16 cellular contexts compared by ENCODE assay signal in genomic region chr2:177315303-177315887, GRCh38. TPM values are rescaled to one million over a fixed set of nuclear protein-coding genes. Genes with fewer than 3 reads are reported as not detected.
A peak's percentile ranks its signal among the peaks of the same experiment; 100 is the strongest.
DNase-seq lines count a peak whose midpoint lies in the region; ATAC-seq and TF ChIP-seq lines count a peak whose summit lies in the region.
"Had no signal": no experiment of that assay in that cellular context is flagged by ENCODE, and none has a peak within 500 bp of the region (broad histone marks: within the 10 kb centered on the region; RNA-seq: fewer than 3 reads in every experiment).

No MANE protein-coding gene starts in this region.

- H3K4me3 Mint-ChIP-seq in GM23338 (no peak overlapping the region), brain (no peak overlapping the region)
- H3K4me3 Mint-ChIP-seq: CD14-positive monocyte had no signal

- H3K27ac ChIP-seq in GM23338 (ENCODE audit: low read depth), result peak overlapping the region; percentile 5; the same call in 1 of the 2 replicates

- H2AFZ ChIP-seq in GM23338, result no peak overlapping the region

- no peaks in the 10 kb centered on the region for H3K9me2 ChIP-seq in GM23338 (ENCODE audit: insufficient read depth)

- H3K27ac Mint-ChIP-seq in GM23338, result no peak overlapping the region
- peak overlapping the region in 3 of 5 experiments; percentile 25 to 89 (median 68) for H3K27ac Mint-ChIP-seq in brain
- H3K27ac Mint-ChIP-seq: activated naive CD4-positive, alpha-beta T cell treated with anti-CD3 and anti-CD28 coated beads, Interleukin-2, amount 50 U/mL, for 72 hours had no signal

- no peaks in the 10 kb centered on the region for H3F3A ChIP-seq in GM23338 (replicated peaks; ENCODE audit: low read depth)

- H4K20me1 ChIP-seq in GM23338 (replicated peaks; ENCODE audit: insufficient read depth), result no peaks in the 10 kb centered on the region

- H3K4me1 ChIP-seq in GM23338 (ENCODE audit: insufficient read depth), result peaks cover 22% of the 10 kb centered on the region

- no peaks in the 10 kb centered on the region for H3K36me3 ChIP-seq in GM23338 (ENCODE audit: insufficient read depth)

- no peak overlapping the region for H3K4me3 ChIP-seq in GM23338
- H3K4me3 ChIP-seq: coronary artery had no signal

- H3K9me3 Mint-ChIP-seq in GM23338 (no peaks in the 10 kb centered on the region), brain (peaks cover 0 to 3% (median 0%) of the 10 kb centered on the region in 5 experiments)

- no peaks in the 10 kb centered on the region for H3K27me3 ChIP-seq in GM23338 (ENCODE audit: insufficient read depth)

- peaks cover 5% of the 10 kb centered on the region for H3K27me3 Mint-ChIP-seq in GM23338 (ENCODE audit: insufficient read depth, low read depth, poor library complexity)
- peaks cover 5% of the 10 kb centered on the region for H3K27me3 Mint-ChIP-seq in brain

- 0 out of 2 replicates have a peak overlapping the region, but pooled peaks have one; percentile 42 for H3K4me2 ChIP-seq in GM23338

- no peak for TF ChIP-seq CTCF in GM23338 (conservative IDR thresholded peaks at IDR 0.05; ENCODE audit: low read depth in 2 of 2)
- TF ChIP-seq CTCF in brain (conservative IDR thresholded peaks at IDR 0.05), result no peak

- H3K36me3 Mint-ChIP-seq in GM23338 (ENCODE audit: low read depth), result no peaks in the 10 kb centered on the region
- H3K36me3 Mint-ChIP-seq in brain, result no peaks in the 10 kb centered on the region

- H3K4me1 Mint-ChIP-seq in GM23338 (peaks cover 33% of the 10 kb centered on the region), brain (peaks cover 27% of the 10 kb centered on the region)
- H3K4me1 Mint-ChIP-seq: CD14-positive monocyte had no signal

- ATAC-seq in GM23338, result peak; percentile 95
- peak; percentile 53 for ATAC-seq in left lobe of liver
- ATAC-seq in GM18873 (IDR thresholded peaks at IDR 0.05; ENCODE audit: low FRiP score, unreplicated experiment), result no peak
- ATAC-seq in GM18511 (IDR thresholded peaks at IDR 0.05; ENCODE audit: unreplicated experiment), result no peak
- ATAC-seq: activated naive CD4-positive, alpha-beta T cell treated with anti-CD3 and anti-CD28 coated beads, Interleukin-2, amount 50 U/mL, for 72 hours had no signal

- no peaks in the 10 kb centered on the region for H3K79me2 ChIP-seq in GM23338 (replicated peaks; ENCODE audit: insufficient read depth)

- peak; percentile 39 for DNase-seq in GM23338 (ENCODE audit: low spot score)
- DNase-seq in NCI-H1105 treated with DMSO at 0.1 percent for 48 hours (lab: John Stamatoyannopoulos, UW), result peak; percentile 46
- DNase-seq in left lobe of liver (ENCODE audit: low spot score), result no peak
- DNase-seq in superior temporal gyrus (ENCODE audit: extremely low spot score), result no peak
- DNase-seq in NCI-H345 treated with DMSO at 0.1 percent for 48 hours (lab: John Stamatoyannopoulos, UW; ENCODE audit: unreplicated experiment), result no peak
- DNase-seq: activated CD4-positive, alpha-beta T cell treated with anti-CD3 and anti-CD28 coated beads for 4 hours; hippocampal formation; MV-4-11; NCI-H510A treated with DMSO at 0.1 percent for 48 hours; SHP77 treated with DMSO at 0.1 percent for 48 hours had no signal

TF ChIP-seq in GM23338, 12 proteins besides CTCF, POLR2A, EP300 and RAD21 (continues in another document):
- TF ChIP-seq, protein P1, sequence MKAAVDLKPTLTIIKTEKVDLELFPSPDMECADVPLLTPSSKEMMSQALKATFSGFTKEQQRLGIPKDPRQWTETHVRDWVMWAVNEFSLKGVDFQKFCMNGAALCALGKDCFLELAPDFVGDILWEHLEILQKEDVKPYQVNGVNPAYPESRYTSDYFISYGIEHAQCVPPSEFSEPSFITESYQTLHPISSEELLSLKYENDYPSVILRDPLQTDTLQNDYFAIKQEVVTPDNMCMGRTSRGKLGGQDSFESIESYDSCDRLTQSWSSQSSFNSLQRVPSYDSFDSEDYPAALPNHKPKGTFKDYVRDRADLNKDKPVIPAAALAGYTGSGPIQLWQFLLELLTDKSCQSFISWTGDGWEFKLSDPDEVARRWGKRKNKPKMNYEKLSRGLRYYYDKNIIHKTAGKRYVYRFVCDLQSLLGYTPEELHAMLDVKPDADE (IDR thresholded peaks at IDR 0.05), result no peak
- TF ChIP-seq, protein P2, sequence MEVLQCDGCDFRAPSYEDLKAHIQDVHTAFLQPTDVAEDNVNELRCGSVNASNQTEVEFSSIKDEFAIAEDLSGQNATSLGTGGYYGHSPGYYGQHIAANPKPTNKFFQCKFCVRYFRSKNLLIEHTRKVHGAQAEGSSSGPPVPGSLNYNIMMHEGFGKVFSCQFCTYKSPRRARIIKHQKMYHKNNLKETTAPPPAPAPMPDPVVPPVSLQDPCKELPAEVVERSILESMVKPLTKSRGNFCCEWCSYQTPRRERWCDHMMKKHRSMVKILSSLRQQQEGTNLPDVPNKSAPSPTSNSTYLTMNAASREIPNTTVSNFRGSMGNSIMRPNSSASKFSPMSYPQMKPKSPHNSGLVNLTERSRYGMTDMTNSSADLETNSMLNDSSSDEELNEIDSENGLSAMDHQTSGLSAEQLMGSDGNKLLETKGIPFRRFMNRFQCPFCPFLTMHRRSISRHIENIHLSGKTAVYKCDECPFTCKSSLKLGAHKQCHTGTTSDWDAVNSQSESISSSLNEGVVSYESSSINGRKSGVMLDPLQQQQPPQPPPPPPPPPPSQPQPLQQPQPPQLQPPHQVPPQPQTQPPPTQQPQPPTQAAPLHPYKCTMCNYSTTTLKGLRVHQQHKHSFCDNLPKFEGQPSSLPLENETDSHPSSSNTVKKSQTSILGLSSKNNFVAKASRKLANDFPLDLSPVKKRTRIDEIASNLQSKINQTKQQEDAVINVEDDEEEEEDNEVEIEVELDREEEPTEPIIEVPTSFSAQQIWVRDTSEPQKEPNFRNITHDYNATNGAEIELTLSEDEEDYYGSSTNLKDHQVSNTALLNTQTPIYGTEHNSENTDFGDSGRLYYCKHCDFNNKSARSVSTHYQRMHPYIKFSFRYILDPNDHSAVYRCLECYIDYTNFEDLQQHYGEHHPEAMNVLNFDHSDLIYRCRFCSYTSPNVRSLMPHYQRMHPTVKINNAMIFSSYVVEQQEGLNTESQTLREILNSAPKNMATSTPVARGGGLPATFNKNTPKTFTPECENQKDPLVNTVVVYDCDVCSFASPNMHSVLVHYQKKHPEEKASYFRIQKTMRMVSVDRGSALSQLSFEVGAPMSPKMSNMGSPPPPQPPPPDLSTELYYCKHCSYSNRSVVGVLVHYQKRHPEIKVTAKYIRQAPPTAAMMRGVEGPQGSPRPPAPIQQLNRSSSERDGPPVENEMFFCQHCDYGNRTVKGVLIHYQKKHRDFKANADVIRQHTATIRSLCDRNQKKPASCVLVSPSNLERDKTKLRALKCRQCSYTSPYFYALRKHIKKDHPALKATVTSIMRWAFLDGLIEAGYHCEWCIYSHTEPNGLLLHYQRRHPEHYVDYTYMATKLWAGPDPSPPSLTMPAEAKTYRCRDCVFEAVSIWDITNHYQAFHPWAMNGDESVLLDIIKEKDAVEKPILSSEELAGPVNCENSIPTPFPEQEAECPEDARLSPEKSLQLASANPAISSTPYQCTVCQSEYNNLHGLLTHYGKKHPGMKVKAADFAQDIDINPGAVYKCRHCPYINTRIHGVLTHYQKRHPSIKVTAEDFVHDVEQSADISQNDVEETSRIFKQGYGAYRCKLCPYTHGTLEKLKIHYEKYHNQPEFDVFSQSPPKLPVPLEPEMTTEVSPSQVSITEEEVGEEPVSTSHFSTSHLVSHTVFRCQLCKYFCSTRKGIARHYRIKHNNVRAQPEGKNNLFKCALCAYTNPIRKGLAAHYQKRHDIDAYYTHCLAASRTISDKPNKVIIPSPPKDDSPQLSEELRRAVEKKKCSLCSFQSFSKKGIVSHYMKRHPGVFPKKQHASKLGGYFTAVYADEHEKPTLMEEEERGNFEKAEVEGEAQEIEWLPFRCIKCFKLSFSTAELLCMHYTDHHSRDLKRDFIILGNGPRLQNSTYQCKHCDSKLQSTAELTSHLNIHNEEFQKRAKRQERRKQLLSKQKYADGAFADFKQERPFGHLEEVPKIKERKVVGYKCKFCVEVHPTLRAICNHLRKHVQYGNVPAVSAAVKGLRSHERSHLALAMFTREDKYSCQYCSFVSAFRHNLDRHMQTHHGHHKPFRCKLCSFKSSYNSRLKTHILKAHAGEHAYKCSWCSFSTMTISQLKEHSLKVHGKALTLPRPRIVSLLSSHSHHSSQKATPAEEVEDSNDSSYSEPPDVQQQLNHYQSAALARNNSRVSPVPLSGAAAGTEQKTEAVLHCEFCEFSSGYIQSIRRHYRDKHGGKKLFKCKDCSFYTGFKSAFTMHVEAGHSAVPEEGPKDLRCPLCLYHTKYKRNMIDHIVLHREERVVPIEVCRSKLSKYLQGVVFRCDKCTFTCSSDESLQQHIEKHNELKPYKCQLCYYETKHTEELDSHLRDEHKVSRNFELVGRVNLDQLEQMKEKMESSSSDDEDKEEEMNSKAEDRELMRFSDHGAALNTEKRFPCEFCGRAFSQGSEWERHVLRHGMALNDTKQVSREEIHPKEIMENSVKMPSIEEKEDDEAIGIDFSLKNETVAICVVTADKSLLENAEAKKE (CRISPR knock-in tag; IDR thresholded peaks at IDR 0.05), result no peak
- no peak for TF ChIP-seq EZH2 (IDR thresholded peaks at IDR 0.05; ENCODE audit: low read depth, unreplicated experiment)
- TF ChIP-seq STAT1 (IDR thresholded peaks at IDR 0.05; ENCODE audit: unreplicated experiment), result no peak
- no peak for TF ChIP-seq POLR2AphosphoS5 (IDR thresholded peaks at IDR 0.05; ENCODE audit: low read depth)
- TF ChIP-seq ZNF331 (CRISPR knock-in tag; IDR thresholded peaks at IDR 0.05; ENCODE audit: low read depth), result no peak
- no peak for TF ChIP-seq NANOG (IDR thresholded peaks at IDR 0.05; ENCODE audit: borderline replicate concordance)
- TF ChIP-seq ZNF114 (CRISPR knock-in tag; IDR thresholded peaks at IDR 0.05), result no peak
- TF ChIP-seq JUNB (IDR thresholded peaks at IDR 0.05; ENCODE audit: unreplicated experiment), result no peak

RNA-seq across cellular contexts. Expression of gene NFE2L2, which starts 50.9 kb away (rescaled TPM):
- 28.0 and 35.0 TPM in 2 replicates for total RNA-seq in GM23338 (2014; rRNA removed; shearing (Covaris generic))
- polyA plus RNA-seq in GM23338 (2016; fragmentation: Nextera tagmentation; extraction: Ambion mirVana) (37.8 and 39.1 TPM in 2 replicates), brain (ENCODE audit: insufficient read depth, low read depth, low replicate concordance) (30.1 TPM)
- total RNA-seq in left lobe of liver, result 29.2 TPM

Comparison
In these comparisons a context has a peak if more than half of its experiments do, and no peak if none do; other contexts are left out.
1. ATAC-seq: peak in GM23338 (single experiment) and left lobe of liver (single experiment); none in GM18873 (single experiment) and GM18511 (single experiment).
2. DNase-seq: peak in GM23338 (single experiment) and NCI-H1105 treated with DMSO at 0.1 percent for 48 hours (single experiment); none in left lobe of liver (single experiment), superior temporal gyrus (single experiment) and NCI-H345 treated with DMSO at 0.1 percent for 48 hours (single experiment).